8 cellular contexts compared by ENCODE assay signal in the genomic region with DNA sequence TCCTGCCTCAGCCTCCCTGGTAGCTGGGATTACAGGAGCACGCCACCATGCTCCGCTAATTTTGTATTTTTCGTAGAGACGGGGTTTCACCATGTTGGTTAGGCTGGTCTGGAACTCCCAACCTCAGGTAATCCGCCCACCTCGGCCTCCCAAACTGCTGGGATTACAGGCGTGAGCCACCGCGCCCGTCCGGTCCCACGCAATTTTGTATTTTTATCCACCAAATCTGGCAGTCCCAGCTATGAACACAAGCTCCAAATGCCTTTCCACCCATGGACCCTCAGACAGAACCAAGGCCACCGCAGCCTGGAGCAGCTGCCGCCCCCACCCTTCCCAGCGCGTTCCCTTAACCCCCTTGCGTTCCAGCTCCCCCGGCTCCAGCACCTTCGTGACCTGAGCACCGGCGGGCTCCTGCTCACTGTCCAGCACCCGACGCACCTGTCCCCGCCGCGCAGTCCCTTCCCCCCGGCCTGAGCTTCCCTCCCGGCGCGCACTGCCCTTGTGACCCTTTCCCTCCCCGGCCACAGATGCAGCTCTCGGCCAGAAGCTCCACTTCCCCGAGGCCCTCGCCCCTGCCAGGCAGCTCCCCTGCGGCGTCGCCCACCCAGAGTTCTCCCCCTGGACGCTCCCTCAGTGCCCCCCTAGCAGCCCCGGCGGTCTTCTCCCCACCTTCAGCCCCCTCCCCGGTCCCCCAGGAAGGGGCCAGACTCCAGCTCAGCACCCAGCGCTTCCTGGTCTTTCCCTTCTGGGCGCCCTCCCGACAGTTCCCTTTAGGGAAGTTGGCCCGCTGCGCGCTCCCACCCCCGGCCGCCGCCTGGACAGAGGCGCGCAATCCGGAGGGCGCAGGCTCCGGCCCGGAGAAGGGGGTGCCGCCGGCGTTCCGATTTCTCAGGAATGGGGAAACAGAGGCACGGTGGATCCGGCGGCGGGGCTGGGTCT. TPM values are rescaled to one million over a fixed set of nuclear protein-coding genes. Genes with fewer than 3 reads are reported as not detected.
DNase-seq lines count a peak whose midpoint lies in the region; ATAC-seq and TF ChIP-seq lines count a peak whose summit lies in the region.
"Had no signal": no experiment of that assay in that cellular context is flagged by ENCODE, and none has a peak within 500 bp of the region (broad histone marks: within the 10 kb centered on the region; RNA-seq: fewer than 3 reads in every experiment).

No MANE protein-coding gene starts in this region.

- H3K27me3 Mint-ChIP-seq in activated CD4-positive, alpha-beta memory T cell treated with anti-CD3 and anti-CD28 coated beads, Interleukin-2, amount 10 ng/mL, durations not matched to agents 7 days and 5 days = peaks cover 33% of the 10 kb centered on the region

- peak overlapping the region; percentile 52 for H3K4me3 Mint-ChIP-seq in activated CD4-positive, alpha-beta memory T cell treated with anti-CD3 and anti-CD28 coated beads, Interleukin-2, amount 10 ng/mL, durations not matched to agents 7 days and 5 days

- no peak for TF ChIP-seq CTCF in HFF-Myc (IDR thresholded peaks at IDR 0.05; ENCODE audit: low read depth, low read length, missing control alignments)
- TF ChIP-seq CTCF in omental fat pad (IDR thresholded peaks at IDR 0.05) = no peak

- H3K4me3 ChIP-seq in HFF-Myc (replicated peaks; ENCODE audit: low read depth, low read length) (0 out of 2 replicates have a peak overlapping the region, but pooled peaks have one; percentile 3), iPS-11a (ENCODE audit: low read depth, low read length) (peak overlapping the region; percentile 33), skin epidermis (peak overlapping the region; percentile 20 to 49 (median 38)), MG63 (no peak overlapping the region)

- no peak overlapping the region for H3K27ac Mint-ChIP-seq in activated CD4-positive, alpha-beta memory T cell treated with anti-CD3 and anti-CD28 coated beads, Interleukin-2, amount 10 ng/mL, durations not matched to agents 7 days and 5 days

- H3K36me3 Mint-ChIP-seq in activated CD4-positive, alpha-beta memory T cell treated with anti-CD3 and anti-CD28 coated beads, Interleukin-2, amount 10 ng/mL, durations not matched to agents 7 days and 5 days (ENCODE audit: low read depth) = peaks cover 3% of the 10 kb centered on the region

- CTCF ChIA-PET in activated CD4-positive, alpha-beta memory T cell treated with anti-CD3 and anti-CD28 coated beads, Interleukin-2, amount 10 ng/mL, durations not matched to agents 7 days and 5 days (lab: Charles Lee) = no interaction called here

- peaks cover 46% of the 10 kb centered on the region for H3K27me3 ChIP-seq in MG63

- POLR2A ChIA-PET in activated CD4-positive, alpha-beta memory T cell treated with anti-CD3 and anti-CD28 coated beads, Interleukin-2, amount 10 ng/mL, durations not matched to agents 7 days and 5 days (lab: Charles Lee) = interaction anchor here (1.0 to 1.8 kb wide), 4 partner anchors 9 to 22 kb away, joined by 3 to 14 read pairs (median 4); no protein-coding TSS in a partner anchor

- DNase-seq in HFF-Myc (ENCODE audit: extremely low read depth, low read depth) = no peak
- no peak for DNase-seq in activated CD4-positive, alpha-beta memory T cell treated with anti-CD3 and anti-CD28 coated beads, Interleukin-2, amount 10 ng/mL, durations not matched to agents 7 days and 5 days
- no peak for DNase-seq in foreskin melanocyte
- DNase-seq in MG63 = no peak
- DNase-seq in omental fat pad (ENCODE audit: low spot score) = no peak
- DNase-seq: NCI-H2107 had no signal

- no peak for ATAC-seq in omental fat pad (ENCODE audit: low FRiP score)

- peak overlapping the region in 16 of 21 experiments; percentile 4 to 81 (median 56) for H3K27ac ChIP-seq in skin epidermis

- no peaks in the 10 kb centered on the region for H3K36me3 ChIP-seq in MG63

- peaks cover 32% of the 10 kb centered on the region for H3K4me1 Mint-ChIP-seq in activated CD4-positive, alpha-beta memory T cell treated with anti-CD3 and anti-CD28 coated beads, Interleukin-2, amount 10 ng/mL, durations not matched to agents 7 days and 5 days

- no peaks in the 10 kb centered on the region for H3K9me3 ChIP-seq in MG63

- H3K9me3 Mint-ChIP-seq in activated CD4-positive, alpha-beta memory T cell treated with anti-CD3 and anti-CD28 coated beads, Interleukin-2, amount 10 ng/mL, durations not matched to agents 7 days and 5 days = no peaks in the 10 kb centered on the region

RNA-seq across cellular contexts. Expression of gene ZBED4, which starts 5.6 kb away (rescaled TPM):
- 10 to 100 TPM; 20.6 to 21.8 TPM for total RNA-seq in activated CD4-positive, alpha-beta memory T cell treated with anti-CD3 and anti-CD28 coated beads, Interleukin-2, amount 10 ng/mL, durations not matched to agents 7 days and 5 days
- 5.8 and 9.4 TPM in 2 replicates for total RNA-seq in MG63 (2014; rRNA removed; shearing (Covaris generic); ENCODE audit: low replicate concordance)
- total RNA-seq in omental fat pad = 10 to 100 TPM; 10.0 to 21.6 (median 11.4) TPM

RNA-seq across cellular contexts. Expression of gene BRD1, which starts 20.3 kb away (rescaled TPM):
- total RNA-seq in activated CD4-positive, alpha-beta memory T cell treated with anti-CD3 and anti-CD28 coated beads, Interleukin-2, amount 10 ng/mL, durations not matched to agents 7 days and 5 days = 10 to 100 TPM; 54.7 to 55.4 TPM
- total RNA-seq in MG63 (2014; rRNA removed; shearing (Covaris generic); ENCODE audit: low replicate concordance) = 17.3 and 18.0 TPM in 2 replicates
- 10 to 100 TPM; 21.0 to 57.3 (median 33.8) TPM for total RNA-seq in omental fat pad
